Comparison of ENCODE assay signal across 8 cellular contexts in genomic region chr12:110403146-110403974, GRCh38. TPM values are rescaled to one million over a fixed set of nuclear protein-coding genes. Genes with fewer than 3 reads are reported as not detected.
DNase-seq lines count a peak whose midpoint lies in the region; FAIRE-seq and TF ChIP-seq lines count a peak whose summit lies in the region.

Gene ANAPC7, minus strand, starts transcription at chr12:110403708. Its CDS starts 81 bp downstream, at chr12:110403627.

- TF ChIP-seq CTCF in H9 (conservative IDR thresholded peaks at IDR 0.05) = no peak

- no peak within 1 kb of the TSS for H2BK120ac ChIP-seq in H9 (ENCODE audit: low read depth, low read length, poor library complexity, severe bottlenecking)
- peak within 1 kb of the TSS; percentile 90 for H2BK120ac ChIP-seq in neuronal stem cell (ENCODE audit: low read depth, low read length)

- no peaks in the 10 kb centered on the region for H4K20me1 ChIP-seq in H9 (ENCODE audit: control insufficient read depth, insufficient read depth, insufficient read length)

- H3K4me3 Mint-ChIP-seq in H9 = peak within 1 kb of the TSS; percentile 99 to 100

- no peak within 1 kb of the TSS for H2BK20ac ChIP-seq in H9 (ENCODE audit: low read depth, low read length, poor library complexity, severe bottlenecking)

- H3K4me1 Mint-ChIP-seq in H9 = peaks cover 6 to 8% of the 10 kb centered on the region in 2 experiments

- peaks cover 10 to 40% of the 10 kb centered on the region in 2 donors for H3K36me3 ChIP-seq in neuronal stem cell (replicated peaks in 1 of 2; ENCODE audit: control insufficient read depth in 2 of 2, insufficient read depth in 2 of 2, low read length in 2 of 2)
- peaks cover 0 to 14% (median 12%) of the 10 kb centered on the region in 5 donors for H3K36me3 ChIP-seq in subcutaneous abdominal adipose tissue (ENCODE audit: control insufficient read depth in 5 of 5, insufficient read depth in 5 of 5, low read length in 5 of 5)

- no peaks in the 10 kb centered on the region for H3K23me2 ChIP-seq in H9 (ENCODE audit: insufficient read length, low read depth, low read length, poor library complexity, severe bottlenecking)

- peak within 1 kb of the TSS; percentile 100 for H3K27ac Mint-ChIP-seq in H9

- H2BK5ac ChIP-seq in H9 (ENCODE audit: insufficient read length, low read length) = peak within 1 kb of the TSS; percentile 18
- H2BK5ac ChIP-seq in neuronal stem cell (ENCODE audit: low read length) = peak within 1 kb of the TSS; percentile 85

- H3K4me1 ChIP-seq in H9 (ENCODE audit: insufficient read depth, low read length) = no peaks in the 10 kb centered on the region
- peaks cover 0 to 5% of the 10 kb centered on the region in 2 donors for H3K4me1 ChIP-seq in neuronal stem cell (ENCODE audit: control insufficient read depth in 2 of 2, insufficient read depth in 1 of 2, low read depth in 1 of 2, low read length in 2 of 2)
- H3K4me1 ChIP-seq in subcutaneous abdominal adipose tissue (ENCODE audit: control insufficient read depth in 5 of 5, insufficient read depth in 5 of 5, low read length in 5 of 5) = peaks cover 2 to 23% (median 20%) of the 10 kb centered on the region in 5 donors

- H3K4ac ChIP-seq in H9 (ENCODE audit: low read depth, low read length) = no peak within 1 kb of the TSS; the same call in 1 of the 2 replicates
- peak within 1 kb of the TSS; percentile 87 for H3K4ac ChIP-seq in neuronal stem cell (ENCODE audit: low read length)

- H3K9ac ChIP-seq in H9 (ENCODE audit: extremely low read depth, insufficient read length, low read length) (peak within 1 kb of the TSS; percentile 95), neuronal stem cell (ENCODE audit: low read depth, low read length, poor library complexity) (peak within 1 kb of the TSS; percentile 95), subcutaneous abdominal adipose tissue (ENCODE audit: low read length in 5 of 5) (peak within 1 kb of the TSS; percentile 86 to 98 (median 92))

- H3K27ac ChIP-seq in H9 (ENCODE audit: insufficient read length, low read depth, low read length) (peak within 1 kb of the TSS; percentile 90), neuronal stem cell (replicated peaks; ENCODE audit: low read length) (peak within 1 kb of the TSS; percentile 82), subcutaneous abdominal adipose tissue (ENCODE audit: low read depth, low read length) (peak within 1 kb of the TSS; percentile 96)

- H3K79me2 ChIP-seq in H9 (ENCODE audit: insufficient read depth, low read length) = peaks cover 20% of the 10 kb centered on the region; the same call in 1 of the 2 replicates

- peaks cover 16 to 36% (median 27%) of the 10 kb centered on the region in 3 experiments; a peak in 6 of 7 replicates for H3K36me3 Mint-ChIP-seq in H9 (ENCODE audit: insufficient read depth in 1 of 3, low read depth in 3 of 3)

- H3K4me2 ChIP-seq in H9 (ENCODE audit: insufficient read depth, insufficient read length, low read length) (peak within 1 kb of the TSS; percentile 77), neuronal stem cell (ENCODE audit: insufficient read depth, low read length, poor library complexity, severe bottlenecking) (peak within 1 kb of the TSS; percentile 64)

- H3K56ac ChIP-seq in H9 (ENCODE audit: insufficient read length, low read depth, low read length) = peak within 1 kb of the TSS; percentile 42

- in situ Hi-C loops in SK-MEL-5 (cut with HindIII; ENCODE audit: low pct_unique_long_range_greater_than_20kb, low sequenced_read_pairs) = no loop called here

- H2AK5ac ChIP-seq in H9 (ENCODE audit: insufficient read length, low read length) = no peak within 1 kb of the TSS
- H2AK5ac ChIP-seq in neuronal stem cell (ENCODE audit: low read depth, low read length) = peak within 1 kb of the TSS; percentile 100

- H2AFZ ChIP-seq in H9 (ENCODE audit: low read length) = peak within 1 kb of the TSS; percentile 96
- H2AFZ ChIP-seq in neuronal stem cell (ENCODE audit: low read length) = peak within 1 kb of the TSS; percentile 93

- H3K14ac ChIP-seq in H9 (ENCODE audit: insufficient read depth, low read length) (peak within 1 kb of the TSS; percentile 93), neuronal stem cell (ENCODE audit: low read length) (peak within 1 kb of the TSS; percentile 92)

- H3K23ac ChIP-seq in H9 (ENCODE audit: insufficient read length, low read depth, low read length) (no peak within 1 kb of the TSS), neuronal stem cell (ENCODE audit: low read depth, low read length, poor library complexity) (peak within 1 kb of the TSS; percentile 95)

- peak within 1 kb of the TSS; percentile 38 for H3T11ph ChIP-seq in H9 (ENCODE audit: low read length)

- WGBS in H9 (ENCODE audit: extremely low coverage, insufficient read length, low lambda C conversion rate) = no CpG with 5 or more reads among the region's 62 CpGs
- WGBS in neuronal stem cell (ENCODE audit: extremely low coverage in 2 of 2, insufficient read length in 2 of 2, insufficient replicate concordance in 1 of 2), 2 donors = no CpG with 5 or more reads among the region's 62 CpGs

- H4K91ac ChIP-seq in H9 (ENCODE audit: insufficient read length, low read depth, low read length) (peak within 1 kb of the TSS; percentile 80), neuronal stem cell (ENCODE audit: low read depth, low read length, poor library complexity) (peak within 1 kb of the TSS; percentile 9)

- H3K9me3 ChIP-seq in H9 (ENCODE audit: control insufficient read depth, low read depth, low read length) (no peaks in the 10 kb centered on the region), neuronal stem cell (replicated peaks in 1 of 2; ENCODE audit: control insufficient read depth in 2 of 2, insufficient read depth in 1 of 2, low read depth in 1 of 2, low read length in 2 of 2) (peaks cover 0 to 7% of the 10 kb centered on the region in 2 donors), subcutaneous abdominal adipose tissue (ENCODE audit: control insufficient read depth in 5 of 5, low read length in 5 of 5) (no peaks in the 10 kb centered on the region)

- H4K8ac ChIP-seq in H9 (replicated peaks; ENCODE audit: insufficient read length, low read depth, low read length) = no peak within 1 kb of the TSS
- peak within 1 kb of the TSS; percentile 58 for H4K8ac ChIP-seq in neuronal stem cell (ENCODE audit: low read depth, low read length)

- H2BK15ac ChIP-seq in H9 (ENCODE audit: low read depth, low read length) = no peak within 1 kb of the TSS
- H2BK15ac ChIP-seq in neuronal stem cell (ENCODE audit: low read length) = peak within 1 kb of the TSS; percentile 72

- H3K79me1 ChIP-seq in H9 (ENCODE audit: insufficient read depth, low read depth, low read length, poor library complexity, severe bottlenecking) (no peaks in the 10 kb centered on the region), neuronal stem cell (ENCODE audit: low read depth, low read length) (peaks cover 1% of the 10 kb centered on the region)

- no peaks in the 10 kb centered on the region; the same call in 1 of the 2 replicates for H3K27me3 Mint-ChIP-seq in H9 (ENCODE audit: low read depth)

- H3K4me3 ChIP-seq in neuronal stem cell (ENCODE audit: low read length in 2 of 2) (peak within 1 kb of the TSS; percentile 89 to 95), subcutaneous abdominal adipose tissue (ENCODE audit: low read depth in 1 of 5, low read length in 5 of 5) (peak within 1 kb of the TSS; percentile 73 to 97 (median 90))

- H2BK12ac ChIP-seq in H9 (ENCODE audit: insufficient read length, low read depth, low read length) = no peak within 1 kb of the TSS
- H2BK12ac ChIP-seq in neuronal stem cell (ENCODE audit: low read length) = no peak within 1 kb of the TSS

- H3K27me3 ChIP-seq in H9 (ENCODE audit: insufficient read depth, low read length) (no peaks in the 10 kb centered on the region), neuronal stem cell (ENCODE audit: control insufficient read depth in 3 of 3, insufficient read depth in 3 of 3, low read depth in 1 of 3, low read length in 3 of 3) (no peaks in the 10 kb centered on the region), subcutaneous abdominal adipose tissue (ENCODE audit: control insufficient read depth in 5 of 5, insufficient read depth in 4 of 5, low read length in 5 of 5) (no peaks in the 10 kb centered on the region)

- DNase-seq in DMS53 treated with DMSO at 0.1 percent for 48 hours (lab: John Stamatoyannopoulos, UW; ENCODE audit: unreplicated experiment) = peak; percentile 90
- peak; percentile 93 for DNase-seq in H9
- DNase-seq in NAMALWA (ENCODE audit: low spot score) = peak; percentile 91
- DNase-seq in SK-MEL-5 (ENCODE audit: low read depth, low spot score) = peak; percentile 91
- peak; percentile 87 for DNase-seq in activated naive CD4-positive, alpha-beta T cell treated with Interleukin-2 at 50 U/mL for 16 hours
- DNase-seq in frontal cortex (ENCODE audit: low spot score in 2 of 2) = peak; percentile 84 to 85
- peak; percentile 91 for DNase-seq in neuronal stem cell (ENCODE audit: low spot score)

- peak within 1 kb of the TSS; percentile 33 for H4K5ac ChIP-seq in H9 (ENCODE audit: insufficient read length, low read depth, low read length)

- H3K9me3 Mint-ChIP-seq in H9 = peaks cover 0 to 3% of the 10 kb centered on the region in 2 experiments; a peak in 2 of 5 replicates

- FAIRE-seq in frontal cortex (lab: Jason Lieb, UNC) = no peak

- H3K18ac ChIP-seq in H9 (ENCODE audit: insufficient read length, low read depth, low read length) (peak within 1 kb of the TSS; percentile 93), neuronal stem cell (ENCODE audit: low read length) (peak within 1 kb of the TSS; percentile 93)

RNA-seq across cellular contexts. Expression of gene ANAPC7, which starts in this region (rescaled TPM):
- 87.7 and 91.1 TPM in 2 replicates for total RNA-seq in H9 (2021)
- 88.3 and 91.8 TPM in 2 replicates for total RNA-seq in SK-MEL-5 (2014; rRNA removed; shearing (Covaris generic))
- 68.9 and 80.6 TPM in 2 replicates for polyA plus RNA-seq in SK-MEL-5 (2015; cell fraction: cytosol; rRNA removed)
- 231 and 325 TPM in 2 replicates for polyA plus RNA-seq in SK-MEL-5 (2015; cell fraction: nucleus; rRNA removed)
- total RNA-seq in frontal cortex = 44.0 TPM
- 38.3 TPM for polyA plus RNA-seq in neuronal stem cell (2013, experiment 1 of 2)
- 38.9 TPM for polyA plus RNA-seq in neuronal stem cell (2013, experiment 2 of 2)

Comparison
In these comparisons a context has a peak if more than half of its experiments do, and no peak if none do; other contexts are left out.
1. Peak in every context shown above with its lines: DNase-seq, H3K4me3 ChIP-seq and H3K27ac ChIP-seq.